ENCODE assay signal across 27 cellular contexts in genomic region chr5:11426442-11426841, GRCh38.
"Had no signal": no experiment of that assay in that cellular context is flagged by ENCODE, and none has a peak within 500 bp of the region (broad histone marks: within the 10 kb centered on the region; RNA-seq: fewer than 3 reads in every experiment).

No MANE protein-coding gene starts in this region.

- H3K27ac ChIP-seq: colonic mucosa, esophagus squamous epithelium, gastroesophageal sphincter, heart right ventricle, left lung had no signal

- H3K36me3 Mint-ChIP-seq: memory B cell; naive thymus-derived CD4-positive, alpha-beta T cell had no signal

- H3K9me3 Mint-ChIP-seq: dendritic cell treated with granulocyte-macrophage colony-stimulating factor and Interleukin-4, amounts not matched to agents 40 ng/mL and 50 ng/mL, for 4 days; endodermal cell had no signal

- DNase-seq: colonic mucosa; cortex of kidney; effector CD8-positive, alpha-beta T cell; effector memory CD8-positive, alpha-beta T cell; endodermal cell; erythroblast; esophagus squamous epithelium; foreskin fibroblast; head of caudate nucleus; heart right ventricle; hippocampal formation; left cardiac atrium; left lung; left ventricle myocardium superior; mammary epithelial cell; mesendoderm; midbrain; naive thymus-derived CD4-positive, alpha-beta T cell had no signal

- ATAC-seq: effector memory CD8-positive, alpha-beta T cell; esophagus mucosa; gastroesophageal sphincter; heart right ventricle; left cardiac atrium; left lung; left ventricle myocardium superior; naive thymus-derived CD4-positive, alpha-beta T cell had no signal

- H3K27me3 Mint-ChIP-seq: dendritic cell treated with granulocyte-macrophage colony-stimulating factor and Interleukin-4, amounts not matched to agents 40 ng/mL and 50 ng/mL, for 4 days; effector memory CD8-positive, alpha-beta T cell; memory B cell had no signal

- H3K4me1 Mint-ChIP-seq: endodermal cell; memory B cell; naive thymus-derived CD4-positive, alpha-beta T cell had no signal

- FAIRE-seq: endometrium, frontal cortex, islet of Langerhans, keratinocyte had no signal

- H3K36me3 ChIP-seq: colonic mucosa, esophagus squamous epithelium, gastroesophageal sphincter, heart right ventricle, left lung had no signal

- H3K27ac Mint-ChIP-seq: dendritic cell treated with granulocyte-macrophage colony-stimulating factor and Interleukin-4, amounts not matched to agents 40 ng/mL and 50 ng/mL, for 4 days; effector memory CD8-positive, alpha-beta T cell; endodermal cell; memory B cell; naive thymus-derived CD4-positive, alpha-beta T cell had no signal

- H3K27me3 ChIP-seq: colonic mucosa, left lung had no signal

- H3K4me3 ChIP-seq: colonic mucosa, esophagus squamous epithelium, gastroesophageal sphincter, heart right ventricle, left lung, lung had no signal

- H3K4me3 Mint-ChIP-seq: dendritic cell treated with granulocyte-macrophage colony-stimulating factor and Interleukin-4, amounts not matched to agents 40 ng/mL and 50 ng/mL, for 4 days; effector memory CD8-positive, alpha-beta T cell; endodermal cell; memory B cell; naive thymus-derived CD4-positive, alpha-beta T cell had no signal
